In the genomic region with DNA sequence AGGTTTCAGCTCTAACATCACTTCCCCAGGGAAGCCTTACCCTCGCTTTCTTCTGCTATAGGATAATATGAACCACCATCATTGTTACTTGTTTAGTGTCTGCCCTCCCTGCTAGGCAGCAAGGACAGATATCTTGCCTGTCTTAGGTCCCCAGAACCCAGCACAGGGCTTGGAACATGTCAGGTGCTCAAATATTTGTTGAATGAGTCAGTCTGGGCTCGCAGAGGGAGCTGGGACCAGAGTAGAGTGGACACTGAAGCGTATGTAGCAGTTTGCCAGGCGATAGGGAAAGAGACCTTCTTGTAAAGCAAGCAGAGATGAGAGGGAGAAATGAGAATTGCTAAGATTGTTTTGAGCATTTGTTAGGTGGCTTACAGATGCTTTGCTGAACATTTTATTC, we compare ENCODE assay signal across 11 cellular contexts. TPM values are rescaled to one million over a fixed set of nuclear protein-coding genes. Genes with fewer than 3 reads are reported as not detected.
DNase-seq lines count a peak whose midpoint lies in the region; ATAC-seq and TF ChIP-seq lines count a peak whose summit lies in the region.
"Had no signal": no experiment of that assay in that cellular context is flagged by ENCODE, and none has a peak within 500 bp of the region (broad histone marks: within the 10 kb centered on the region; RNA-seq: fewer than 3 reads in every experiment).

No MANE protein-coding gene starts in this region.

- H3K4me3 Mint-ChIP-seq in natural killer cell: peak overlapping the region; percentile 10

- no peak for TF ChIP-seq EP300 in esophagus muscularis mucosa (IDR thresholded peaks at IDR 0.05)

- H3K9me3 Mint-ChIP-seq in natural killer cell: no peaks in the 10 kb centered on the region
- H3K9me3 Mint-ChIP-seq: naive B cell had no signal

- intact Hi-C loops in esophagus muscularis mucosa (cut with DNase I) (no loop called here), natural killer cell (cut with micrococcal nuclease) (no loop called here), vagina (cut with DNase I) (no loop called here)

- H3K36me3 ChIP-seq in esophagus muscularis mucosa (peaks cover 18 to 48% (median 34%) of the 10 kb centered on the region in 4 donors), vagina (peaks cover 0 to 29% of the 10 kb centered on the region in 2 donors)

- TF ChIP-seq POLR2A in esophagus muscularis mucosa (IDR thresholded peaks at IDR 0.05; ENCODE audit: low read depth) (no peak), vagina (IDR thresholded peaks at IDR 0.05) (no peak)

- peak overlapping the region in 1 of 2 donors; percentile 56 for H3K27ac Mint-ChIP-seq in natural killer cell

- TF ChIP-seq CTCF in esophagus muscularis mucosa (IDR thresholded peaks at IDR 0.05) (no peak), natural killer cell (IDR thresholded peaks at IDR 0.05) (no peak), vagina (IDR thresholded peaks at IDR 0.05) (no peak)

- no peaks in the 10 kb centered on the region for H3K36me3 Mint-ChIP-seq in natural killer cell

- H3K27me3 Mint-ChIP-seq in natural killer cell (ENCODE audit: low read depth in 2 of 2): no peaks in the 10 kb centered on the region
- H3K27me3 Mint-ChIP-seq: naive B cell had no signal

- H3K4me1 Mint-ChIP-seq in natural killer cell: peaks cover 6 to 24% of the 10 kb centered on the region in 2 donors

- H3K9me3 ChIP-seq in esophagus muscularis mucosa (no peaks in the 10 kb centered on the region), vagina (no peaks in the 10 kb centered on the region)
- H3K9me3 ChIP-seq: SJSA1 had no signal

- WGBS in esophagus muscularis mucosa: 49% methylated on average over 4 of the region's 4 CpGs

- peak overlapping the region; percentile 4 to 46 (median 22) for H3K27ac ChIP-seq in esophagus muscularis mucosa (replicated peaks in 1 of 4)
- H3K27ac ChIP-seq in vagina: no peak overlapping the region
- H3K27ac ChIP-seq: SJSA1 had no signal

- H3K4me3 ChIP-seq in esophagus muscularis mucosa: no peak overlapping the region
- no peak overlapping the region for H3K4me3 ChIP-seq in vagina
- H3K4me3 ChIP-seq: SJSA1 had no signal

- H3K4me1 ChIP-seq in esophagus muscularis mucosa (peaks cover 48 to 62% (median 60%) of the 10 kb centered on the region in 4 donors), vagina (peaks cover 30% of the 10 kb centered on the region)
- H3K4me1 ChIP-seq: SJSA1 had no signal

- DNase-seq in Daoy (ENCODE audit: low read depth): peak; percentile 56
- peak; percentile 82 for DNase-seq in NCI-H510A treated with DMSO at 0.1 percent for 48 hours (lab: John Stamatoyannopoulos, UW)
- DNase-seq in esophagus muscularis mucosa (ENCODE audit: extremely low spot score): no peak
- no peak for DNase-seq in natural killer cell
- DNase-seq in vagina (ENCODE audit: extremely low spot score in 2 of 2): no peak
- no peak for DNase-seq in hepatic stellate cell (ENCODE audit: low spot score)
- no peak for DNase-seq in T-helper 9 cell
- DNase-seq: naive B cell, substantia nigra had no signal

- no peak for ATAC-seq in natural killer cell
- no peak for ATAC-seq in HG03196 (IDR thresholded peaks at IDR 0.05; ENCODE audit: unreplicated experiment)

- H3K27me3 ChIP-seq in esophagus muscularis mucosa (no peaks in the 10 kb centered on the region), vagina (no peaks in the 10 kb centered on the region)
- H3K27me3 ChIP-seq: SJSA1 had no signal

RNA-seq across cellular contexts. Expression of a gene that starts 11.7 kb away (rescaled TPM):
- total RNA-seq in Daoy (2014; rRNA removed; shearing (Covaris generic)): 37.2 and 41.4 TPM in 2 replicates
- 10 to 100 TPM; 40.7 to 75.2 (median 54.0) TPM for total RNA-seq in esophagus muscularis mucosa
- 10 to 100 TPM; 26.5 to 29.0 (median 28.3) TPM for total RNA-seq in natural killer cell
- 68.5 TPM for total RNA-seq in vagina

RNA-seq across cellular contexts. Expression of a gene that starts 12.1 kb away (rescaled TPM):
- 74.3 and 90.0 TPM in 2 replicates for total RNA-seq in Daoy (2014; rRNA removed; shearing (Covaris generic))
- total RNA-seq in esophagus muscularis mucosa (10 to 100 TPM; 11.2 to 15.2 (median 13.2) TPM), natural killer cell (10 to 100 TPM in 1 of 3 donors, 1 to 10 TPM in 2; 9.0 to 11.6 (median 9.5) TPM), vagina (15.2 TPM)

RNA-seq across cellular contexts. Expression of a gene that starts 17.9 kb away (rescaled TPM):
- total RNA-seq in Daoy (2014; rRNA removed; shearing (Covaris generic)): 0.06 TPM in 1 of 2 replicates, not detected in the other
- 10 to 100 TPM in 1 of 4 donors, 1 to 10 TPM in 3; 1.2 to 12.0 (median 5.0) TPM for total RNA-seq in esophagus muscularis mucosa
- 1 to 10 TPM; 1.5 to 2.5 (median 2.1) TPM for total RNA-seq in natural killer cell
- total RNA-seq in vagina: 35.8 TPM
- total RNA-seq: SJSA1 had no signal

RNA-seq across cellular contexts. Expression of a gene that starts 30.4 kb away (rescaled TPM):
- total RNA-seq in Daoy (2014; rRNA removed; shearing (Covaris generic)): 71.5 and 99.0 TPM in 2 replicates
- total RNA-seq in esophagus muscularis mucosa (10 to 100 TPM; 41.9 to 70.6 (median 61.2) TPM), natural killer cell (10 to 100 TPM; 25.4 to 32.5 (median 29.5) TPM), vagina (39.8 TPM)

RNA-seq across cellular contexts. Expression of a gene that starts 33.0 kb away (rescaled TPM):
- total RNA-seq in Daoy (2014; rRNA removed; shearing (Covaris generic)): 1.6 and 1.7 TPM in 2 replicates
- total RNA-seq in esophagus muscularis mucosa (10 to 100 TPM in 3 of 4 donors, 1 to 10 TPM in 1; 9.7 to 17.2 (median 14.1) TPM), natural killer cell (10 to 100 TPM; 13.6 to 22.8 (median 20.8) TPM), vagina (34.4 TPM)

Comparison
In these comparisons a context has a peak if more than half of its experiments do, and no peak if none do; other contexts are left out.
1. DNase-seq: peak in Daoy (single experiment) and NCI-H510A treated with DMSO at 0.1 percent for 48 hours (single experiment); none in esophagus muscularis mucosa (single experiment), natural killer cell (single experiment), vagina (0 of 2), hepatic stellate cell (single experiment) and T-helper 9 cell (single experiment).